ENCODE assay signal across 8 cellular contexts in genomic region chr2:204325468-204325867, GRCh38.
DNase-seq lines count a peak whose midpoint lies in the region; ATAC-seq, FAIRE-seq and TF ChIP-seq lines count a peak whose summit lies in the region.

No MANE protein-coding gene starts in this region.

- WGBS in GM12878 (ENCODE audit: insufficient coverage, insufficient replicate concordance, low lambda C conversion rate, missing lambda C conversion rate) = 19% methylated on average over 7 of the region's 7 CpGs
- WGBS in spleen, 5 donors = 15 to 19% (median 17%) methylated on average over 7 of the region's 7 CpGs

- H3K4me3 ChIP-seq in GM12878 (no peak overlapping the region), spleen (no peak overlapping the region)

- H3K27ac ChIP-seq in GM12878 (ENCODE audit: control insufficient read depth, insufficient read depth) = no peak overlapping the region
- no peak overlapping the region for H3K27ac ChIP-seq in spleen

- FAIRE-seq in A204.1 (lab: Jason Lieb, UNC) (peak; percentile 87), GM12878 (lab: Jason Lieb, UNC) (peak; percentile 97)

- ATAC-seq in GM18502 (IDR thresholded peaks at IDR 0.05; ENCODE audit: poor library complexity, unreplicated experiment) (peak; percentile 88), HG02938 (IDR thresholded peaks at IDR 0.05; ENCODE audit: unreplicated experiment) (peak; percentile 88), GM12878 (peak; percentile 87)

- RAD21 ChIA-PET in GM12878 (lab: Charles Lee; ENCODE audit: unreplicated experiment) = no interaction called here

- H3K9me3 ChIP-seq in GM12878 (replicated peaks; ENCODE audit: control insufficient read depth, insufficient read depth, low read length) = no peaks in the 10 kb centered on the region
- H3K9me3 ChIP-seq in spleen = no peaks in the 10 kb centered on the region

- CTCF ChIA-PET in GM12878 (lab: Yijun Ruan, JAX) = interaction anchor here (1.0 to 1.5 kb wide), 2 partner anchors 366 to 1350 kb away, joined by 3 to 5 read pairs; no protein-coding TSS in a partner anchor

- no peaks in the 10 kb centered on the region for H3K27me3 ChIP-seq in GM12878 (replicated peaks in 1 of 2; ENCODE audit: control insufficient read depth in 2 of 2, insufficient read depth in 2 of 2, low read length in 1 of 2)
- no peaks in the 10 kb centered on the region for H3K27me3 ChIP-seq in spleen (replicated peaks in 1 of 7)

- in situ Hi-C loops in GM12878 (cut with MboI) = loop anchor here (5.0 kb wide), 1 partner anchor 1352 kb away; no protein-coding TSS in a partner anchor

- TF ChIP-seq RAD21 in GM12878 (IDR thresholded peaks at IDR 0.05; ENCODE audit: insufficient read depth, low read depth, low read length) = peak; percentile 90

- POLR2A ChIA-PET in GM12878 (lab: Charles Lee) = no interaction called here

- no peak overlapping the region for H3K9ac ChIP-seq in GM12878 (ENCODE audit: control insufficient read depth, insufficient read depth, low read length)

- DNase-seq in NCI-H187 (lab: John Stamatoyannopoulos, UW) = peak; percentile 21 to 28
- DNase-seq in T-helper 2 cell = peak in 4 of 5 experiments; percentile 8 to 69 (median 19)
- no peak for DNase-seq in GM12878 (ENCODE audit: low read depth, low spot score)
- peak; percentile 66 for DNase-seq in iPS DF 4.7 (ENCODE audit: extremely low read depth, low spot score)
- no peak for DNase-seq in spleen

- no TSS peak for BruUV-seq in GM12878 (replicated peaks; lab: Mats Ljungman, UMichigan)

- H3K79me2 ChIP-seq in GM12878 (ENCODE audit: control insufficient read depth, insufficient read depth, low read length) = no peaks in the 10 kb centered on the region

- intact Hi-C loops in GM12878 (cut with micrococcal nuclease; ENCODE audit: unreplicated experiment) = loop anchor here (1.0 to 5.0 kb wide), 4 partner anchors 367 to 1602 kb away; no protein-coding TSS in a partner anchor
- intact Hi-C loops in spleen (cut with DNase I; ENCODE audit: low total_unique reads) = loop anchor here (5.0 kb wide), 2 partner anchors 372 to 1357 kb away; partner anchors contain the start of gene NRP2

- SMC1A ChIA-PET in GM12878 (lab: Charles Lee; ENCODE audit: uncharacterized antibody, unreplicated experiment) = interaction anchor here (1.2 to 1.5 kb wide), 2 partner anchors 65 to 367 kb away, joined by 3 to 5 read pairs; no protein-coding TSS in a partner anchor

- no peaks in the 10 kb centered on the region for H4K20me1 ChIP-seq in GM12878 (ENCODE audit: control insufficient read depth, insufficient read depth)

- no peak for TF ChIP-seq POLR2A in GM12878 (IDR thresholded peaks at IDR 0.05; ENCODE audit: low read depth, low read length)
- no peak for TF ChIP-seq POLR2A in spleen (IDR thresholded peaks at IDR 0.05)

- TF ChIP-seq EP300 in GM12878 (IDR thresholded peaks at IDR 0.05; ENCODE audit: borderline replicate concordance in 1 of 2, control insufficient read depth in 1 of 2, low read depth in 2 of 2, low read length in 2 of 2) = no peak

- TF ChIP-seq CTCF in GM12878 (IDR thresholded peaks at IDR 0.05 in 2 of 3, conservative IDR thresholded peaks at IDR 0.05 in 1 of 3; ENCODE audit: control insufficient read depth in 2 of 3, extremely low read depth in 1 of 3, insufficient read depth in 1 of 3, low read depth in 3 of 3, low read length in 3 of 3) = peak; percentile 72 to 83 (median 72)
- TF ChIP-seq CTCF in spleen (IDR thresholded peaks at IDR 0.05 in 8 of 11, conservative IDR thresholded peaks at IDR 0.05 in 3 of 11) = peak; percentile 52 to 94 (median 80)

- H3K4me1 ChIP-seq in GM12878 (ENCODE audit: control insufficient read depth, insufficient read depth, low read length) = no peaks in the 10 kb centered on the region
- peaks cover 0 to 15% (median 6%) of the 10 kb centered on the region in 6 donors for H3K4me1 ChIP-seq in spleen

- H3K4me2 ChIP-seq in GM12878 (ENCODE audit: control insufficient read depth, insufficient read depth) = no peak overlapping the region

- H2AFZ ChIP-seq in GM12878 (ENCODE audit: control insufficient read depth, low read depth, low read length) = no peak overlapping the region

- no peaks in the 10 kb centered on the region for H3K36me3 ChIP-seq in GM12878 (ENCODE audit: control insufficient read depth in 2 of 2, insufficient read depth in 2 of 2, low read length in 1 of 2)
- H3K36me3 ChIP-seq in spleen = no peaks in the 10 kb centered on the region

TF ChIP-seq in GM12878, 131 proteins besides CTCF, POLR2A, EP300 and RAD21:
- TF ChIP-seq RFX5 (IDR thresholded peaks at IDR 0.05; ENCODE audit: low read depth, low read length) (no peak), SPI1 (IDR thresholded peaks at IDR 0.05; ENCODE audit: borderline replicate concordance, insufficient read depth, low read depth, low read length) (no peak), CHD2 (IDR thresholded peaks at IDR 0.05; ENCODE audit: borderline replicate concordance, low read depth, low read length) (no peak), BMI1 (IDR thresholded peaks at IDR 0.05; ENCODE audit: borderline replicate concordance) (no peak), NRF1 (conservative IDR thresholded peaks at IDR 0.05; ENCODE audit: low read depth, low read length) (no peak), SMAD5 (IDR thresholded peaks at IDR 0.05; ENCODE audit: low read depth) (no peak), EGR1 (IDR thresholded peaks at IDR 0.05; ENCODE audit: borderline replicate concordance in 1 of 2, low read depth in 2 of 2, low read length in 2 of 2) (no peak), POLR2AphosphoS5 (IDR thresholded peaks at IDR 0.05; ENCODE audit: low read length) (no peak), YY1 (IDR thresholded peaks at IDR 0.05; ENCODE audit: low read depth, low read length) (0 out of 2 replicates have a peak, but pooled peaks have one; percentile 21), PAX5 (IDR thresholded peaks at IDR 0.05; ENCODE audit: borderline replicate concordance, low read depth, low read length) (no peak), SUZ12 (IDR thresholded peaks at IDR 0.05; ENCODE audit: unreplicated experiment) (no peak), RELB (IDR thresholded peaks at IDR 0.05; ENCODE audit: low read depth) (no peak), ETV6 (conservative IDR thresholded peaks at IDR 0.05 in 1 of 2, IDR thresholded peaks at IDR 0.05 in 1 of 2; ENCODE audit: borderline replicate concordance in 1 of 2, low read depth in 1 of 2) (no peak), FOXM1 (IDR thresholded peaks at IDR 0.05; ENCODE audit: low read depth, low read length) (no peak), STAT1 (conservative IDR thresholded peaks at IDR 0.05) (no peak), SREBF1 (IDR thresholded peaks at IDR 0.05; ENCODE audit: low read length) (no peak), CHD1 (IDR thresholded peaks at IDR 0.05; ENCODE audit: low read depth, low read length) (no peak), SMC3 (IDR thresholded peaks at IDR 0.05; ENCODE audit: borderline replicate concordance, low read length) (peak; percentile 64; the same call in 1 of the 2 replicates)

Comparison
In these comparisons a context has a peak if more than half of its experiments do, and no peak if none do; other contexts are left out.
1. DNase-seq: peak in NCI-H187 (2 of 2), T-helper 2 cell (4 of 5) and iPS DF 4.7 (single experiment); none in GM12878 (single experiment) and spleen (single experiment).
2. Peak in every context shown above with its lines, with median percentiles within 50 percentile points of each other: ATAC-seq.